In the genomic region with DNA sequence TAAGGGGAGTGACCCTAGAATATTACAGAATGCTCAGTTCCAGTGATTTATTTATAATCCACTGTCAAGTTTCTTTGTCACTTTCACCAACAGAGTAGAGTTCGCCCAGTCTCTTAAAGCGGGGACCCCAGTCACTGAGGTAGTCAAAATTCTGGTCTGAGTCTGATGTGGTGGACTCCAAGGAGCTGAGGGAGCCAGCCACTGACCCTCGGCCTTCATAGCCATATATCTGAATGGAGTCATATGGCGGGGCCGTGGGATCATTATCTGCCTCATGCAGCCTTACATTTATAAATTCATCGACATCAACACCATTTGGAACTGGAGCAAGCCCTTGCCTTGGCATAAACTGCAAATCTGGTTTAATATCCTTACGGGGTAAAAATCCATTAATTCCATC, we compare ENCODE assay signal across 30 cellular contexts.
"Had no signal": no experiment of that assay in that cellular context is flagged by ENCODE, and none has a peak within 500 bp of the region (broad histone marks: within the 10 kb centered on the region; RNA-seq: fewer than 3 reads in every experiment).

No MANE protein-coding gene starts in this region.

- DNase-seq: activated effector memory CD4-positive, alpha-beta T cell treated with anti-CD3 and anti-CD28 coated beads, Interleukin-2, amount 50 U/mL, for 16 hours; activated effector memory CD4-positive, alpha-beta T cell treated with Interleukin-2 at 50 U/mL for 16 hours; activated gamma-delta T cell; activated gamma-delta T cell treated with Interleukin-2 at 50 U/mL for 16 hours; activated naive CD4-positive, alpha-beta T cell; activated naive CD4-positive, alpha-beta T cell treated with anti-CD3 and anti-CD28 coated beads for 36 hours; activated naive CD4-positive, alpha-beta T cell treated with anti-CD3 and anti-CD28 coated beads, Interleukin-2, amount 10 ng/mL, durations not matched to agents 7 days and 5 days; activated naive CD4-positive, alpha-beta T cell treated with anti-CD3 and anti-CD28 coated beads, Interleukin-2, amount 50 U/mL, for 16 hours; activated naive CD4-positive, alpha-beta T cell treated with Interleukin-2 at 50 U/mL for 16 hours; activated naive CD8-positive, alpha-beta T cell treated with anti-CD3 and anti-CD28 coated beads for 36 hours; activated naive CD8-positive, alpha-beta T cell treated with anti-CD3 and anti-CD28 coated beads, Interleukin-2, amount 10 ng/mL, durations not matched to agents 7 days and 5 days; activated naive CD8-positive, alpha-beta T cell treated with anti-CD3 and anti-CD28 coated beads, Interleukin-2, amount 50 U/mL, for 24 hours; activated T-cell treated with anti-CD3 and anti-CD28 coated beads, Interleukin-2, amount 50 U/mL, for 1 hour; activated T-cell treated with anti-CD3 and anti-CD28 coated beads, Interleukin-2, amount 50 U/mL, for 24 hours; activated T-cell treated with anti-CD3 and anti-CD28 coated beads, Interleukin-2, amount 50 U/mL, for 4 hours; activated T-cell treated with anti-CD3 and anti-CD28 coated beads, Interleukin-2, amount 50 U/mL, for 48 hours; activated T-cell treated with anti-CD3 and anti-CD28 coated beads, Interleukin-2, amount 50 U/mL, for 72 hours; adrenal gland; amniotic stem cell; amygdala; anterior cingulate cortex; body of pancreas; brain microvascular endothelial cell; caudate nucleus; central memory CD4-positive, alpha-beta T cell; cerebellar nuclear complex had no signal

- ATAC-seq: activated naive CD4-positive, alpha-beta T cell treated with anti-CD3 and anti-CD28 coated beads, Interleukin-2, amount 50 U/mL, for 72 hours; activated naive CD8-positive, alpha-beta T cell treated with anti-CD3 and anti-CD28 coated beads, Interleukin-2, amount 50 U/mL, for 24 hours; activated T-cell treated with anti-CD3 and anti-CD28 coated beads, Interleukin-2, amount 50 U/mL, for 4 hours; activated T-cell treated with anti-CD3 and anti-CD28 coated beads, Interleukin-2, amount 50 U/mL, for 72 hours; activated T-helper 17 cell treated with anti-CD3 and anti-CD28 coated beads, Interleukin-2, amount 50 U/mL, for 72 hours; body of pancreas had no signal

- FAIRE-seq: astrocyte, bronchial epithelial cell had no signal
